8 cellular contexts compared by ENCODE assay signal in the genomic region with DNA sequence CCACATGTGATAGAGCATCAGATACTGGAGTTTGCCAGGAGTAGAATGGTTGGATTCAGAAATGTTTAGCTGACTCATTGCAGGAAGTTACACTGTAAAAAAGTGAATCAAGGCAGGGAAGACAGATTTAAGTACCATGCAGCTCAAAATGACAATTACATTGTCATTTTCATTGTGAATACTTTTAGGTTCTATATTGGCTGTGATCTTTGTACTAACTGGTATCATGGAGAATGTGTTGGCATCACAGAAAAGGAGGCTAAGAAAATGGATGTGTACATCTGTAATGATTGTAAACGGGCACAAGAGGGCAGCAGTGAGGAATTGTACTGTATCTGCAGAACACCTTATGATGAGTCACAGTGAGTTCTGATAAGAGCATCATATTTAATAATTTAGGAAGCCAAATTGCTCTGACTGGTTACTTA. TPM values are rescaled to one million over a fixed set of nuclear protein-coding genes. Genes with fewer than 3 reads are reported as not detected.
A peak's percentile ranks its signal among the peaks of the same experiment; 100 is the strongest.
DNase-seq lines count a peak whose midpoint lies in the region; ATAC-seq, FAIRE-seq and TF ChIP-seq lines count a peak whose summit lies in the region.
"Not testable (repeated sequence)": the region's sequence is repeated elsewhere in the genome, so short reads cannot be mapped to it uniquely, and the experiment has no call there.

No MANE protein-coding gene starts in this region.

- not testable (repeated sequence) for H4K8ac ChIP-seq in mesendoderm (ENCODE audit: low read depth, low read length)

- H3K4ac ChIP-seq in mesendoderm (ENCODE audit: low read depth, low read length) = not testable (repeated sequence)

- peak; percentile 76 for ATAC-seq in GM21737 (IDR thresholded peaks at IDR 0.05; ENCODE audit: unreplicated experiment)

- dilution Hi-C loops in endothelial cell of umbilical vein (cut with MboI; ENCODE audit: extremely low pct_ligation_motif_present, low sequenced_read_pairs) = not testable (repeated sequence)

- not testable (repeated sequence) for H3K56ac ChIP-seq in mesendoderm (ENCODE audit: low read length)

- POLR2A ChIA-PET in endothelial cell of umbilical vein (lab: Charles Lee) = not testable (repeated sequence)

- peak; percentile 24 for FAIRE-seq in endothelial cell of umbilical vein (lab: Jason Lieb, UNC)

- not testable (repeated sequence) for H3K9me3 Mint-ChIP-seq in activated T-cell treated with anti-CD3 and anti-CD28 coated beads, Interleukin-2, amount 50 U/mL, for 24 hours

- not testable (repeated sequence) for H2BK120ac ChIP-seq in mesendoderm (ENCODE audit: low read depth, low read length)

- TF ChIP-seq POLR2A in endothelial cell of umbilical vein (IDR thresholded peaks at IDR 0.05; ENCODE audit: low read depth, low read length) = not testable (repeated sequence)

- TF ChIP-seq CTCF in endothelial cell of umbilical vein (IDR thresholded peaks at IDR 0.05; ENCODE audit: extremely low read depth in 1 of 2, insufficient read depth in 1 of 2, low read depth in 1 of 2, low read length in 2 of 2) = peak; percentile 24 to 31

- not testable (repeated sequence) for H2BK5ac ChIP-seq in mesendoderm (ENCODE audit: low read length)

- H4K20me1 ChIP-seq in endothelial cell of umbilical vein (replicated peaks; ENCODE audit: control insufficient read depth, extremely low read depth, insufficient read depth, low read length) = not testable (repeated sequence)

- not testable (repeated sequence) for H3K4me2 ChIP-seq in endothelial cell of umbilical vein (ENCODE audit: insufficient read depth, low read length); mesendoderm (ENCODE audit: low read length)

- peaks cover 20% of the 10 kb centered on the region for H3K4me1 Mint-ChIP-seq in activated T-cell treated with anti-CD3 and anti-CD28 coated beads, Interleukin-2, amount 50 U/mL, for 24 hours (ENCODE audit: low read depth)

- peak overlapping the region; percentile 88 for H3K27ac Mint-ChIP-seq in activated T-cell treated with anti-CD3 and anti-CD28 coated beads, Interleukin-2, amount 50 U/mL, for 24 hours

- H3K36me3 Mint-ChIP-seq in activated T-cell treated with anti-CD3 and anti-CD28 coated beads, Interleukin-2, amount 50 U/mL, for 24 hours (ENCODE audit: low read depth) = peaks cover 74% of the 10 kb centered on the region

- H2AK5ac ChIP-seq in mesendoderm (ENCODE audit: low read length) = not testable (repeated sequence)

- DNase-seq in CD1c-positive myeloid dendritic cell (ENCODE audit: extremely low spot score) (peak; percentile 75), NCI-H1105 treated with DMSO at 0.1 percent for 48 hours (lab: John Stamatoyannopoulos, UW) (peak; percentile 42), SIG-M5 (lab: John Stamatoyannopoulos, UW) (peak; percentile 2), endothelial cell of umbilical vein (ENCODE audit: low read depth, low spot score) (peak; percentile 84), mesendoderm (peak; percentile 55)
- not testable (repeated sequence) for DNase-seq in activated T-cell treated with anti-CD3 and anti-CD28 coated beads, Interleukin-2, amount 50 U/mL, for 24 hours
- peak; percentile 71 for DNase-seq in stimulated activated CD8-positive, alpha-beta memory T cell treated with anti-CD3 and anti-CD28 coated beads, Interleukin-12 subunit alpha, Interleukin-12 subunit beta, amount 100 ng/mL, for 1 hour (ENCODE audit: low read depth)

- not testable (repeated sequence) for H3K27me3 Mint-ChIP-seq in activated T-cell treated with anti-CD3 and anti-CD28 coated beads, Interleukin-2, amount 50 U/mL, for 24 hours

- H3K27me3 ChIP-seq in endothelial cell of umbilical vein (ENCODE audit: control insufficient read depth in 2 of 2, insufficient read depth in 2 of 2, low read length in 2 of 2); mesendoderm (ENCODE audit: insufficient read depth, low read length, poor library complexity): not testable (repeated sequence)

- H3K79me2 ChIP-seq in endothelial cell of umbilical vein (ENCODE audit: control insufficient read depth, insufficient read depth, low read length); mesendoderm (ENCODE audit: control insufficient read depth, insufficient read depth, low read length): not testable (repeated sequence)

- intact Hi-C loops in endothelial cell of umbilical vein (cut with micrococcal nuclease) = loop anchor here (1.0 to 5.0 kb wide), 3 partner anchors 48 to 499 kb away; a partner anchor contains a TSS

- H2BK15ac ChIP-seq in mesendoderm (replicated peaks; ENCODE audit: low read depth) = not testable (repeated sequence)

- not testable (repeated sequence) for H3K9ac ChIP-seq in endothelial cell of umbilical vein (replicated peaks; ENCODE audit: extremely low read depth, insufficient read depth, low read length); mesendoderm (ENCODE audit: low read length)

- H3K36me3 ChIP-seq in endothelial cell of umbilical vein (ENCODE audit: control insufficient read depth in 2 of 2, extremely low read depth in 1 of 2, insufficient read depth in 2 of 2, low read length in 2 of 2); mesendoderm (ENCODE audit: control insufficient read depth, insufficient read depth, low read length): not testable (repeated sequence)

- H3K18ac ChIP-seq in mesendoderm (ENCODE audit: low read length) = not testable (repeated sequence)

- not testable (repeated sequence) for H2AFZ ChIP-seq in endothelial cell of umbilical vein (ENCODE audit: low read depth, low read length)

- H3K4me3 ChIP-seq in endothelial cell of umbilical vein (replicated peaks in 1 of 3; ENCODE audit: insufficient read depth in 1 of 3, low read depth in 1 of 3, low read length in 3 of 3); mesendoderm (ENCODE audit: low read length): not testable (repeated sequence)

- H3K4me1 ChIP-seq in endothelial cell of umbilical vein (ENCODE audit: control insufficient read depth, extremely low read depth, insufficient read depth, low read length); mesendoderm (ENCODE audit: control insufficient read depth, low read depth, low read length): not testable (repeated sequence)

- not testable (repeated sequence) for H3K9me1 ChIP-seq in endothelial cell of umbilical vein (replicated peaks; ENCODE audit: control insufficient read depth, extremely low read depth, insufficient read depth, low read length)

- not testable (repeated sequence) for H3K23ac ChIP-seq in mesendoderm (ENCODE audit: low read length)

- WGBS in mesendoderm (ENCODE audit: extremely low coverage, insufficient coverage, low lambda C conversion rate) = no CpG with 5 or more reads among the region's 1 CpG

- H4K5ac ChIP-seq in mesendoderm (ENCODE audit: low read length) = not testable (repeated sequence)

- H3K9me3 ChIP-seq in endothelial cell of umbilical vein (replicated peaks; ENCODE audit: control insufficient read depth, insufficient read depth, low read length) = not testable (repeated sequence)

- H3K4me3 Mint-ChIP-seq in activated T-cell treated with anti-CD3 and anti-CD28 coated beads, Interleukin-2, amount 50 U/mL, for 24 hours = not testable (repeated sequence)

- not testable (repeated sequence) for H3K79me1 ChIP-seq in mesendoderm (ENCODE audit: low read length)

- peak overlapping the region; percentile 3 for H3K27ac ChIP-seq in endothelial cell of umbilical vein (ENCODE audit: insufficient read depth, low read depth, low read length)
- H3K27ac ChIP-seq in mesendoderm (ENCODE audit: low read depth, low read length) = not testable (repeated sequence)

- BruUV-seq in endothelial cell of umbilical vein (replicated peaks; lab: Mats Ljungman, UMichigan) = not testable (repeated sequence)

- CTCF ChIA-PET in endothelial cell of umbilical vein (lab: Charles Lee) = interaction anchor here (0.6 to 1.3 kb wide), 8 partner anchors 13 to 500 kb away, joined by 3 to 5 read pairs (median 3); no protein-coding TSS in a partner anchor

TF ChIP-seq in endothelial cell of umbilical vein, 7 proteins besides CTCF, POLR2A, EP300 and RAD21:
- peak; percentile 60 for TF ChIP-seq JUN (IDR thresholded peaks at IDR 0.05; ENCODE audit: borderline replicate concordance, insufficient read depth, insufficient read length, low read depth)
- peak; percentile 53 for TF ChIP-seq FOS (IDR thresholded peaks at IDR 0.05; ENCODE audit: borderline replicate concordance, insufficient read depth, low read length)

RNA-seq across cellular contexts. Expression of a gene that starts 33.1 kb away (rescaled TPM):
- total RNA-seq in endothelial cell of umbilical vein = 13.4 and 24.5 TPM in 2 replicates
- polyA plus RNA-seq in endothelial cell of umbilical vein = 35.5 and 40.0 TPM in 2 replicates
- 28.6 and 34.5 TPM in 2 replicates for polyA plus RNA-seq in endothelial cell of umbilical vein (2011; cell fraction: cytosol; rRNA removed)
- 38.6 and 39.9 TPM in 2 replicates for polyA plus RNA-seq in endothelial cell of umbilical vein (2011; cell fraction: nucleus; rRNA removed)
- 22.3 and 24.3 TPM in 2 replicates for polyA plus RNA-seq in endothelial cell of umbilical vein (2012)
- polyA minus RNA-seq in endothelial cell of umbilical vein = 25.1 and 29.9 TPM in 2 replicates
- polyA minus RNA-seq in endothelial cell of umbilical vein (2011; cell fraction: cytosol; rRNA and poly(A)+ RNA removed) = 5.3 TPM
- 13.5 and 20.5 TPM in 2 replicates for polyA minus RNA-seq in endothelial cell of umbilical vein (2011; cell fraction: nucleus; rRNA and poly(A)+ RNA removed)
- 31.3 TPM for polyA plus RNA-seq in mesendoderm (2013, experiment 1 of 2)
- 31.8 TPM for polyA plus RNA-seq in mesendoderm (2013, experiment 2 of 2)
